ENCODE assay signal across 17 cellular contexts in the genomic region with DNA sequence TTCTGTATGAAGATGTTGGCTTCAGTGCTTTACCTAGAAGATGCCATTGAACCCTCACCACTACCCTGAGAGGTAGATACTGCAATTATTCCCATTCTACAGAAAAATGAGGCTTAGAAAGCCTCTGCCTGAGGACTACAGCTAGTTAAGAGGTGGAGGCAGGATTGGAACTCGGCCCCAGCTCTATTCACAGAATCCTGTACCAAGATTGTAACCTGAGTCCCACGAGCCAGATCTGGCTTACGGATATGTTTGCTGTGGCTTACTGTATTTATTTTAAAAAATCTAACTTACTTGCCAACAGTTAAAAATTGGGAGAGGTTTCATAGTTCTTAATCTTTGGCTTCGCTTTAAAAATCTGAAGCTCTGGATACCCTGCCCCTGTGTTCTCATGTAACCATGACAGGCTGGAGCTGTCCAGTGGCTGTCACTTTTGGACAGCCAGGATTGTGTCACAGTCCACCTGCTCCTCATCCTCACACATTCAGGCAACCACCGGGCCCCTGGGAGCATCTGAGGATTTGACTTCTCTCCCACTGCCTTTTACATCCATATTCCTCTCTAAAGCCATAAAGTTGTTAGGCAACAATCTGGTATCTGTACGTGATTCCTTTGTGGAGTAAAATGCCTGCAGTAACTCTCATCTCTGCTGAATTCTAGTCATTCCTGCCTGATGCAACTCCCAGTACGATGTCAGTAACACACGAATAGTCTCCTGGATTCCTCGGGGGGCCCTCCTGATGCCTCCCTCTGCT.
A peak's percentile ranks its signal among the peaks of the same experiment; 100 is the strongest.
DNase-seq lines count a peak whose midpoint lies in the region; ATAC-seq and TF ChIP-seq lines count a peak whose summit lies in the region.
"Had no signal": no experiment of that assay in that cellular context is flagged by ENCODE, and none has a peak within 500 bp of the region (broad histone marks: within the 10 kb centered on the region; RNA-seq: fewer than 3 reads in every experiment).

No MANE protein-coding gene starts in this region.

- H3K9me2 ChIP-seq in GM23248 (ENCODE audit: insufficient read depth) = no peaks in the 10 kb centered on the region

- no peak for TF ChIP-seq POLR2A in gastrocnemius medialis (IDR thresholded peaks at IDR 0.05)

- TF ChIP-seq CTCF in left ventricle myocardium inferior (IDR thresholded peaks at IDR 0.05; ENCODE audit: borderline replicate concordance) (no peak), gastrocnemius medialis (IDR thresholded peaks at IDR 0.05 in 4 of 5, conservative IDR thresholded peaks at IDR 0.05 in 1 of 5) (no peak), CD14-positive monocyte (IDR thresholded peaks at IDR 0.05) (no peak)

- H3K27me3 Mint-ChIP-seq in CD14-positive monocyte (ENCODE audit: low read depth in 3 of 3) = peaks cover 0 to 3% (median 0%) of the 10 kb centered on the region in 3 donors
- H3K27me3 Mint-ChIP-seq: IgD-negative memory B cell had no signal

- peak; percentile 85 to 91 for ATAC-seq in gastrocnemius medialis
- ATAC-seq: mucosa of descending colon had no signal

- H3K36me3 Mint-ChIP-seq in CD14-positive monocyte = no peaks in the 10 kb centered on the region
- H3K36me3 Mint-ChIP-seq: activated naive CD4-positive, alpha-beta T cell treated with anti-CD3 and anti-CD28 coated beads, Interleukin-2, amount 50 U/mL, for 24 hours had no signal

- H3K9me3 ChIP-seq in GM23248 (ENCODE audit: low read depth) = no peaks in the 10 kb centered on the region
- no peaks in the 10 kb centered on the region for H3K9me3 ChIP-seq in left ventricle myocardium inferior (replicated peaks)
- H3K9me3 ChIP-seq in gastrocnemius medialis = no peaks in the 10 kb centered on the region
- H3K9me3 ChIP-seq: colonic mucosa, mucosa of descending colon, pancreas had no signal

- peak; percentile 45 for DNase-seq in GM23248
- DNase-seq in left ventricle myocardium inferior = peak; percentile 61
- DNase-seq in gastrocnemius medialis = peak; percentile 35 to 65
- no peak for DNase-seq in NCI-H187 (lab: John Stamatoyannopoulos, UW)
- no peak for DNase-seq in kidney tubule cell (ENCODE audit: low spot score)
- DNase-seq in activated CD8-positive, alpha-beta memory T cell treated with anti-CD3 and anti-CD28 coated beads, Interleukin-2, amount 50 U/mL, for 48 hours = no peak
- DNase-seq in CD14-positive monocyte (ENCODE audit: low spot score) = no peak
- DNase-seq: CD4-positive, CD25-positive, alpha-beta regulatory T cell; colonic mucosa; EL; mucosa of descending colon; NCI-H1092 treated with DMSO at 0.1 percent for 48 hours; NCI-H446 treated with DMSO at 0.1 percent for 48 hours; pancreas had no signal

- WGBS in GM23248 (ENCODE audit: low coverage in 1 of 2, low lambda C conversion rate in 2 of 2, missing lambda C conversion rate in 2 of 2), 2 experiments = 21 to 26% methylated on average over 9 of the region's 9 CpGs

- peaks cover 24% of the 10 kb centered on the region for H3K27me3 ChIP-seq in GM23248 (replicated peaks; ENCODE audit: insufficient read depth)
- H3K27me3 ChIP-seq in left ventricle myocardium inferior (ENCODE audit: low read depth) = no peaks in the 10 kb centered on the region
- H3K27me3 ChIP-seq in gastrocnemius medialis = no peaks in the 10 kb centered on the region
- H3K27me3 ChIP-seq: colonic mucosa, pancreas had no signal

- H3K4me3 ChIP-seq in GM23248 = no peak overlapping the region
- H3K4me3 ChIP-seq in left ventricle myocardium inferior = no peak overlapping the region
- no peak overlapping the region for H3K4me3 ChIP-seq in gastrocnemius medialis
- H3K4me3 ChIP-seq: colonic mucosa, mucosa of descending colon, pancreas had no signal

- H3F3A ChIP-seq in GM23248 (ENCODE audit: insufficient read depth) = no peaks in the 10 kb centered on the region

- H3K79me2 ChIP-seq in GM23248 (ENCODE audit: insufficient read depth) = no peaks in the 10 kb centered on the region

- H3K27ac Mint-ChIP-seq in CD14-positive monocyte = no peak overlapping the region
- H3K27ac Mint-ChIP-seq: activated naive CD4-positive, alpha-beta T cell treated with anti-CD3 and anti-CD28 coated beads, Interleukin-2, amount 50 U/mL, for 24 hours; CD4-positive, CD25-positive, alpha-beta regulatory T cell; IgD-negative memory B cell had no signal

- in situ Hi-C loops in GM23248 (cut with MboI) (no loop called here), gastrocnemius medialis (cut with MboI; ENCODE audit: low sequenced_read_pairs in 4 of 4) (loop anchor here in 1 of 4 donors (25.0 kb wide), 1 partner anchor 301 kb away; no protein-coding TSS in a partner anchor)

- no peak overlapping the region for H2AFZ ChIP-seq in GM23248

- intact Hi-C loops in left ventricle myocardium inferior (cut with micrococcal nuclease) = no loop called here
- intact Hi-C loops in gastrocnemius medialis (cut with DNase I; ENCODE audit: low total_unique reads) = no loop called here
- intact Hi-C loops in CD14-positive monocyte (cut with micrococcal nuclease) = no loop called here

- no peaks in the 10 kb centered on the region for H3K36me3 ChIP-seq in GM23248 (ENCODE audit: low read depth)
- no peaks in the 10 kb centered on the region for H3K36me3 ChIP-seq in left ventricle myocardium inferior
- no peaks in the 10 kb centered on the region for H3K36me3 ChIP-seq in gastrocnemius medialis
- H3K36me3 ChIP-seq: colonic mucosa, pancreas had no signal

- H3K27ac ChIP-seq in GM23248 (no peak overlapping the region), cingulate gyrus (ENCODE audit: low read depth, low read length) (peak overlapping the region; percentile 98), left ventricle myocardium inferior (replicated peaks) (no peak overlapping the region), gastrocnemius medialis (peak overlapping the region; percentile 12 to 40 (median 23))
- H3K27ac ChIP-seq: colonic mucosa, pancreas had no signal

- no peak overlapping the region for H3K4me3 Mint-ChIP-seq in CD14-positive monocyte
- H3K4me3 Mint-ChIP-seq: activated naive CD4-positive, alpha-beta T cell treated with anti-CD3 and anti-CD28 coated beads, Interleukin-2, amount 50 U/mL, for 24 hours; CD4-positive, CD25-positive, alpha-beta regulatory T cell; IgD-negative memory B cell had no signal

- no peaks in the 10 kb centered on the region for H3K4me1 ChIP-seq in GM23248 (ENCODE audit: insufficient read depth)
- H3K4me1 ChIP-seq in left ventricle myocardium inferior = peaks cover under 1% of the 10 kb centered on the region
- H3K4me1 ChIP-seq in gastrocnemius medialis = peaks cover 13 to 20% of the 10 kb centered on the region in 2 donors
- H3K4me1 ChIP-seq: colonic mucosa had no signal

- no peaks in the 10 kb centered on the region for H4K20me1 ChIP-seq in GM23248 (ENCODE audit: insufficient read depth)

- H3K9me3 Mint-ChIP-seq in CD14-positive monocyte = peaks cover 0 to 4% (median 0%) of the 10 kb centered on the region in 7 donors

- H3K9ac ChIP-seq in GM23248 = no peak overlapping the region

- H3K4me1 Mint-ChIP-seq in CD14-positive monocyte = no peaks in the 10 kb centered on the region
- H3K4me1 Mint-ChIP-seq: activated naive CD4-positive, alpha-beta T cell treated with anti-CD3 and anti-CD28 coated beads, Interleukin-2, amount 50 U/mL, for 24 hours; CD4-positive, CD25-positive, alpha-beta regulatory T cell; IgD-negative memory B cell had no signal

- no peak overlapping the region for H3K4me2 ChIP-seq in GM23248 (ENCODE audit: unreplicated experiment)

Comparison
In these comparisons a context has a peak if more than half of its experiments do, and no peak if none do; other contexts are left out.
1. DNase-seq: peak in GM23248 (single experiment), left ventricle myocardium inferior (single experiment) and gastrocnemius medialis (2 of 2); none in NCI-H187 (0 of 2), kidney tubule cell (single experiment), activated CD8-positive, alpha-beta memory T cell treated with anti-CD3 and anti-CD28 coated beads, Interleukin-2, amount 50 U/mL, for 48 hours (single experiment) and CD14-positive monocyte (single experiment).
2. H3K27ac ChIP-seq: peak in cingulate gyrus (single experiment) and gastrocnemius medialis (4 of 4); none in GM23248 (single experiment) and left ventricle myocardium inferior (single experiment).